ENCODE assay signal across 9 cellular contexts in the genomic region with DNA sequence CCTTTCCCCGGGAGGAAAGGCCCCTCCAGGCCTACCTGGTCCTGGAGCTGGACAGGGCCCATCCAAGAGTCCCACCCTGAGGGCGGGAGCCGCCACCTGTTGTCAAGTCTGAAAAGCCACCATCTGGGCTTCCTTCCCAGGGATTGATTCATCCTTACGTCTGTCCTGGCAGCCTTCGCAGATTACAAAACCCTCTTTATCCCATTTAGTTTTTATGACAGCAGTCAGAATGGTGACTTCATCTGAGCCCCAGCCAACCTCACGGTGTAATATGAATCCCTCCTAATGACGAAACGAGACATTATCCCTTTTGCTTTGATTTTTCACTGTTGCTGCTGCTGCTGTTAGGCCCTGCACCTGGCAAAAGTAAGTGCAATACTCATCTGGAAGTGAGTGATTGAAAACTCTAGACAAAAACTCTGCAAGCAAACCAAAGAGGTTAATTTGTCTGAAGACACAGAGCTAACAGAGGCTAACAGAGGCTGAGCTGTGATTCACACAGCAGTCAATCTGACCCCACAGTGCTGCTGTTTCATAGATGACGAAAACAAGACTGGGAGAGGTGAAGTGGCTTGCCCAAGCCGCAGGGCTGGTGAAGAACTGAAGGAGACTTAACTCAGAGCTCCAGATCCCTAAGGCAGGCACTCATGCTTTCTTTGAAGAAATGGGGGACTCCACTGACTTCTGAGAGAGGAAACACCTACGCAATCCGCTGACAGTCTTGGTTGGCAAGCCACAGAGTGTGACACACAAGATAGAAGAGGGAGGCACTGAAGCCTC. TPM values are rescaled to one million over a fixed set of nuclear protein-coding genes. Genes with fewer than 3 reads are reported as not detected.
DNase-seq lines count a peak whose midpoint lies in the region; ATAC-seq and TF ChIP-seq lines count a peak whose summit lies in the region.
"Had no signal": no experiment of that assay in that cellular context is flagged by ENCODE, and none has a peak within 500 bp of the region (broad histone marks: within the 10 kb centered on the region; RNA-seq: fewer than 3 reads in every experiment).

No MANE protein-coding gene starts in this region.

- no peaks in the 10 kb centered on the region for H3K36me3 Mint-ChIP-seq in brain

- peak; percentile 53 for ATAC-seq in GM21717 (IDR thresholded peaks at IDR 0.05; ENCODE audit: unreplicated experiment)
- ATAC-seq in mucosa of descending colon: peak; percentile 73
- no peak for ATAC-seq in GM18519 (IDR thresholded peaks at IDR 0.05; ENCODE audit: low FRiP score, unreplicated experiment)

- H3K27me3 Mint-ChIP-seq in brain: peaks cover 3% of the 10 kb centered on the region

- no peaks in the 10 kb centered on the region for H3K4me1 ChIP-seq in mucosa of descending colon (ENCODE audit: low read depth)
- no peaks in the 10 kb centered on the region for H3K4me1 ChIP-seq in HAP-1

- H3K27ac Mint-ChIP-seq in brain: peak overlapping the region; percentile 62 to 94 (median 74)

- in situ Hi-C loops in HAP-1 (cut with MboI; ENCODE audit: low sequenced_read_pairs): no loop called here

- TF ChIP-seq CTCF in brain (conservative IDR thresholded peaks at IDR 0.05): no peak
- no peak for TF ChIP-seq CTCF in mucosa of descending colon (IDR thresholded peaks at IDR 0.05)

- H3K4me3 Mint-ChIP-seq in brain: peak overlapping the region in 3 of 5 experiments; percentile 7 to 37 (median 21)

- H3K4me3 ChIP-seq in mucosa of descending colon (no peak overlapping the region), HAP-1 (no peak overlapping the region)

- H3K9me3 ChIP-seq in mucosa of descending colon: no peaks in the 10 kb centered on the region
- H3K9me3 ChIP-seq in HAP-1: no peaks in the 10 kb centered on the region

- no peaks in the 10 kb centered on the region for H3K9me3 Mint-ChIP-seq in brain

- peaks cover 4% of the 10 kb centered on the region; the same call in 1 of the 2 replicates for H3K27me3 ChIP-seq in HAP-1 (ENCODE audit: low read depth)

- H3K36me3 ChIP-seq in mucosa of descending colon (ENCODE audit: low read depth) (no peaks in the 10 kb centered on the region), HAP-1 (replicated peaks) (no peaks in the 10 kb centered on the region)

- intact Hi-C loops in mucosa of descending colon (cut with DNase I, micrococcal nuclease): no loop called here

- H3K4me1 Mint-ChIP-seq in brain: peaks cover 39% of the 10 kb centered on the region

- DNase-seq in NCI-H2196 (lab: John Stamatoyannopoulos, UW; ENCODE audit: unreplicated experiment): peak; percentile 92
- DNase-seq in mucosa of descending colon: peak in 2 of 3 donors; percentile 58 to 63
- no peak for DNase-seq in HAP-1 (ENCODE audit: low spot score in 2 of 2)
- DNase-seq in stimulated activated CD4-positive, alpha-beta T cell treated with anti-CD3 and anti-CD28 coated beads, Interleukin-2, amount 100 ng/mL, for 24 hours: no peak
- no peak for DNase-seq in stimulated activated naive CD4-positive, alpha-beta T cell treated with Interleukin-2 at 50 U/mL for 16 hours (lab: John Stamatoyannopoulos, UW)

RNA-seq across cellular contexts. Expression of gene S100A7, which starts 30.0 kb away (rescaled TPM):
- not detected for polyA plus RNA-seq in brain (ENCODE audit: insufficient read depth, low read depth, low replicate concordance)
- total RNA-seq in mucosa of descending colon: not detected
- total RNA-seq: endothelial cell of umbilical vein had no signal
- polyA plus RNA-seq: endothelial cell of umbilical vein had no signal

RNA-seq across cellular contexts. Expression of gene S100A6, which starts 45.3 kb away (rescaled TPM):
- polyA plus RNA-seq in brain (ENCODE audit: insufficient read depth, low read depth, low replicate concordance): 341 TPM
- 1,000 to 10,000 TPM; 1,327 to 1,659 (median 1,382) TPM for total RNA-seq in mucosa of descending colon

RNA-seq across cellular contexts. Expression of gene S100A5, which starts 50.3 kb away (rescaled TPM):
- polyA plus RNA-seq in brain (ENCODE audit: insufficient read depth, low read depth, low replicate concordance): not detected
- total RNA-seq in mucosa of descending colon: not detected
- total RNA-seq: endothelial cell of umbilical vein had no signal
- polyA plus RNA-seq: endothelial cell of umbilical vein had no signal

RNA-seq across cellular contexts. Expression of gene S100A4, which starts 55.1 kb away (rescaled TPM):
- 8.1 TPM for polyA plus RNA-seq in brain (ENCODE audit: insufficient read depth, low read depth, low replicate concordance)
- total RNA-seq in mucosa of descending colon: 100 to 1,000 TPM in 2 of 3 donors, 10 to 100 TPM in 1; 28.9 to 176 (median 141) TPM
- total RNA-seq: endothelial cell of umbilical vein had no signal

RNA-seq across cellular contexts. Expression of gene S100A3, which starts 58.6 kb away (rescaled TPM):
- 0.71 TPM for polyA plus RNA-seq in brain (ENCODE audit: insufficient read depth, low read depth, low replicate concordance)
- 1 to 10 TPM in 1 of 3 donors, under 1 TPM in 1, not detected in 1; 0.85 to 2.2 TPM for total RNA-seq in mucosa of descending colon

Comparison
In these comparisons a context has a peak if more than half of its experiments do, and no peak if none do; other contexts are left out.
1. DNase-seq: peak in NCI-H2196 (single experiment) and mucosa of descending colon (2 of 3); none in HAP-1 (0 of 2), stimulated activated CD4-positive, alpha-beta T cell treated with anti-CD3 and anti-CD28 coated beads, Interleukin-2, amount 100 ng/mL, for 24 hours (0 of 2) and stimulated activated naive CD4-positive, alpha-beta T cell treated with Interleukin-2 at 50 U/mL for 16 hours (single experiment).